35 cellular contexts compared by ENCODE assay signal in genomic region chr5:142091922-142092321, GRCh38.
"Had no signal": no experiment of that assay in that cellular context is flagged by ENCODE, and none has a peak within 500 bp of the region (broad histone marks: within the 10 kb centered on the region; RNA-seq: fewer than 3 reads in every experiment).

No MANE protein-coding gene starts in this region.

- H3K36me3 Mint-ChIP-seq: activated naive CD4-positive, alpha-beta T cell treated with anti-CD3 and anti-CD28 coated beads, Interleukin-2, amount 50 U/mL, for 72 hours; brain had no signal

- H3K4me1 ChIP-seq: breast epithelium, colonic mucosa, foreskin keratinocyte had no signal

- H3K27me3 Mint-ChIP-seq: activated naive CD8-positive, alpha-beta T cell treated with anti-CD3 and anti-CD28 coated beads, Interleukin-2, amount 10 ng/mL, durations not matched to agents 7 days and 5 days; activated T-cell treated with anti-CD3 and anti-CD28 coated beads, Interleukin-2, amount 50 U/mL, for 24 hours; activated T-helper 17 cell treated with anti-CD3 and anti-CD28 coated beads, Interleukin-2, amount 50 U/mL, for 72 hours had no signal

- H3K36me3 ChIP-seq: ascending aorta, breast epithelium, cardiac muscle cell, colonic mucosa, esophagus muscularis mucosa, gastrocnemius medialis, heart left ventricle, WERI-Rb-1 had no signal

- H3K9me3 ChIP-seq: ascending aorta, breast epithelium, colonic mucosa, esophagus muscularis mucosa, gastrocnemius medialis, heart left ventricle had no signal

- DNase-seq: activated B cell treated with CpG ODN at 0.5 μM for 24 hours; activated CD4-positive, alpha-beta T cell treated with anti-CD3 and anti-CD28 coated beads for 48 hours; activated CD4-positive, alpha-beta T cell treated with anti-CD3 and anti-CD28 coated beads, Interleukin-2, amount 50 U/mL, for 1 hour; activated CD4-positive, alpha-beta T cell treated with anti-CD3 and anti-CD28 coated beads, Interleukin-2, amount 50 U/mL, for 48 hours; activated CD8-positive, alpha-beta memory T cell treated with anti-CD3 and anti-CD28 coated beads, Interleukin-2, amount 50 U/mL, for 48 hours; activated effector memory CD4-positive, alpha-beta T cell treated with Interleukin-2 at 50 U/mL for 16 hours; activated gamma-delta T cell treated with Interleukin-2 at 50 U/mL for 16 hours; activated naive CD4-positive, alpha-beta T cell treated with Interleukin-2 at 50 U/mL for 16 hours; activated naive CD8-positive, alpha-beta T cell treated with anti-CD3 and anti-CD28 coated beads, Interleukin-2, amount 10 ng/mL, durations not matched to agents 7 days and 5 days; activated T-cell treated with anti-CD3 and anti-CD28 coated beads for 4 hours; activated T-cell treated with anti-CD3 and anti-CD28 coated beads, Interleukin-2, amount 50 U/mL, for 24 hours; central memory CD4-positive, alpha-beta T cell; cerebellar nuclear complex; colonic mucosa; dorsolateral prefrontal cortex; effector memory CD4-positive, alpha-beta T cell; endodermal cell; foreskin keratinocyte; gastrocnemius medialis; glutamatergic neuron; heart left ventricle; hypothalamus; T1000; WERI-Rb-1 had no signal

- H3K27ac ChIP-seq: ascending aorta, breast epithelium, cardiac muscle cell, colonic mucosa, dorsolateral prefrontal cortex, esophagus muscularis mucosa, foreskin keratinocyte, gastrocnemius medialis, heart left ventricle, WERI-Rb-1 had no signal

- ATAC-seq: activated CD4-positive, CD25-positive, alpha-beta regulatory T cell treated with anti-CD3 and anti-CD28 coated beads, Interleukin-2, amount 50 U/mL, for 24 hours; activated naive CD4-positive, alpha-beta T cell treated with anti-CD3 and anti-CD28 coated beads, Interleukin-2, amount 50 U/mL, for 72 hours; activated T-helper 17 cell treated with anti-CD3 and anti-CD28 coated beads, Interleukin-2, amount 50 U/mL, for 72 hours; foreskin keratinocyte; gastrocnemius medialis; heart left ventricle had no signal

- H3K4me3 ChIP-seq: ascending aorta, breast epithelium, cardiac muscle cell, colonic mucosa, dorsolateral prefrontal cortex, esophagus muscularis mucosa, gastrocnemius medialis, heart left ventricle had no signal

- H3K27ac Mint-ChIP-seq: activated B cell treated with CpG ODN at 0.5 μM for 24 hours; activated naive CD4-positive, alpha-beta T cell treated with anti-CD3 and anti-CD28 coated beads, Interleukin-2, amount 50 U/mL, for 72 hours; activated naive CD8-positive, alpha-beta T cell treated with anti-CD3 and anti-CD28 coated beads, Interleukin-2, amount 10 ng/mL, durations not matched to agents 7 days and 5 days; activated T-helper 17 cell treated with anti-CD3 and anti-CD28 coated beads, Interleukin-2, amount 50 U/mL, for 72 hours; dendritic cell treated with granulocyte-macrophage colony-stimulating factor and Interleukin-4, amounts not matched to agents 40 ng/mL and 50 ng/mL, for 4 days; endodermal cell; T-helper 1 cell treated with Interleukin-12 subunit alpha and Interleukin-12 subunit beta and Interleukin-4 antibody, amounts not matched to agents 30 μg/mL and 1 μg/mL, for 36 hours; T-helper 2 cell treated with Interferon-gamma antibody and Interleukin-4, amounts not matched to agents 5 μg/mL and 100 μg/mL, for 36 hours had no signal

- H3K27me3 ChIP-seq: ascending aorta, breast epithelium, cardiac muscle cell, colonic mucosa, dorsolateral prefrontal cortex, gastrocnemius medialis, heart left ventricle had no signal

- H3K4me3 Mint-ChIP-seq: activated B cell treated with CpG ODN at 0.5 μM for 24 hours; activated naive CD8-positive, alpha-beta T cell treated with anti-CD3 and anti-CD28 coated beads, Interleukin-2, amount 10 ng/mL, durations not matched to agents 7 days and 5 days; activated T-cell treated with anti-CD3 and anti-CD28 coated beads, Interleukin-2, amount 50 U/mL, for 24 hours; activated T-helper 17 cell treated with anti-CD3 and anti-CD28 coated beads, Interleukin-2, amount 50 U/mL, for 72 hours; brain; dendritic cell treated with granulocyte-macrophage colony-stimulating factor and Interleukin-4, amounts not matched to agents 40 ng/mL and 50 ng/mL, for 4 days; endodermal cell; T-helper 1 cell treated with Interleukin-12 subunit alpha and Interleukin-12 subunit beta and Interleukin-4 antibody, amounts not matched to agents 30 μg/mL and 1 μg/mL, for 36 hours; T-helper 2 cell treated with Interferon-gamma antibody and Interleukin-4, amounts not matched to agents 5 μg/mL and 100 μg/mL, for 36 hours had no signal

- H3K9me3 Mint-ChIP-seq: activated B cell treated with CpG ODN at 0.5 μM for 24 hours; activated naive CD4-positive, alpha-beta T cell treated with anti-CD3 and anti-CD28 coated beads, Interleukin-2, amount 50 U/mL, for 72 hours; activated naive CD8-positive, alpha-beta T cell treated with anti-CD3 and anti-CD28 coated beads, Interleukin-2, amount 10 ng/mL, durations not matched to agents 7 days and 5 days; activated T-cell treated with anti-CD3 and anti-CD28 coated beads, Interleukin-2, amount 50 U/mL, for 24 hours; activated T-helper 17 cell treated with anti-CD3 and anti-CD28 coated beads, Interleukin-2, amount 50 U/mL, for 72 hours; brain; dendritic cell treated with granulocyte-macrophage colony-stimulating factor and Interleukin-4, amounts not matched to agents 40 ng/mL and 50 ng/mL, for 4 days; endodermal cell; T-helper 1 cell treated with Interleukin-12 subunit alpha and Interleukin-12 subunit beta and Interleukin-4 antibody, amounts not matched to agents 30 μg/mL and 1 μg/mL, for 36 hours; T-helper 2 cell treated with Interferon-gamma antibody and Interleukin-4, amounts not matched to agents 5 μg/mL and 100 μg/mL, for 36 hours had no signal
